Comparison of ENCODE assay signal across 20 cellular contexts in the genomic region with DNA sequence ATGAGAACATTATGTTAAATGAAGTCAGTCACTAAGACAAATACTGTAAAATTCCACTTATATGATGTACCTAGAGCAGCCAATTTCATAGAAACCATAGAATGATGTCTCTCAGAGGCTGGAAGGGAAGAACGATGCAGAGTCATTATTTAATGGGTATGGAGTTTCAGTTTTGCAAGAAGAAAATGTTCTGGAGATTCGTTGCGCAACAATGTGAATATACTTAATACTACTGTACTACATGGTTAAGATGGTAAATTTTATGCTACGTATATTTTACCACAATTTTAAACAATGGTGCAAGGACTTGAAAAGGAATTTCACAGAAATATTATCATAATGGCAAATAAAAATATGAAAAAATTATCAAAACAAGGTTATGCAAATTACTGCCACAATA.
"Had no signal": no experiment of that assay in that cellular context is flagged by ENCODE, and none has a peak within 500 bp of the region (broad histone marks: within the 10 kb centered on the region; RNA-seq: fewer than 3 reads in every experiment).

No MANE protein-coding gene starts in this region.

- H3K36me3 ChIP-seq: gastrocnemius medialis, heart right ventricle, sigmoid colon, suprapubic skin, thyroid gland had no signal

- ATAC-seq: esophagus mucosa; gastrocnemius medialis; heart right ventricle; mucosa of descending colon; naive thymus-derived CD8-positive, alpha-beta T cell; stimulated activated naive CD8-positive, alpha-beta T cell treated with anti-CD3 and anti-CD28 coated beads, Interleukin-15, Interleukin-2, amounts not matched to agents 100 U/mL and 50 U/mL, for 24 hours had no signal

- DNase-seq: effector memory CD4-positive, alpha-beta T cell; gastrocnemius medialis; heart right ventricle; hypothalamus; kidney glomerular epithelial cell; mucosa of descending colon; naive thymus-derived CD8-positive, alpha-beta T cell; posterior cingulate gyrus; sigmoid colon; small intestine; stimulated activated CD4-positive, alpha-beta T cell treated with anti-CD3 and anti-CD28 coated beads, Interleukin-2, amount 100 ng/mL, for 48 hours; stimulated activated naive CD8-positive, alpha-beta T cell treated with anti-CD3 and anti-CD28 coated beads, Interleukin-15, Interleukin-2, amounts not matched to agents 100 U/mL and 50 U/mL, for 24 hours; thyroid gland had no signal

- H3K27me3 Mint-ChIP-seq: naive thymus-derived CD8-positive, alpha-beta T cell had no signal

- H3K4me1 ChIP-seq: gastrocnemius medialis, suprapubic skin, thyroid gland had no signal

- FAIRE-seq: endometrium, islet of Langerhans, small intestine, urothelium cell line had no signal

- H3K36me3 Mint-ChIP-seq: naive thymus-derived CD8-positive, alpha-beta T cell; type B pancreatic cell had no signal

- H3K9me3 Mint-ChIP-seq: type B pancreatic cell had no signal

- H3K9me3 ChIP-seq: gastrocnemius medialis, mucosa of descending colon, suprapubic skin, thyroid gland had no signal

- H3K4me1 Mint-ChIP-seq: naive thymus-derived CD8-positive, alpha-beta T cell; neural crest cell had no signal

- H3K4me3 Mint-ChIP-seq: naive thymus-derived CD8-positive, alpha-beta T cell; neural crest cell; type B pancreatic cell had no signal

- H3K4me3 ChIP-seq: gastrocnemius medialis, heart right ventricle, mucosa of descending colon, sigmoid colon, suprapubic skin, thyroid gland had no signal

- H3K27me3 ChIP-seq: gastrocnemius medialis, heart right ventricle, sigmoid colon, suprapubic skin, thyroid gland had no signal

- H3K27ac ChIP-seq: gastrocnemius medialis, heart right ventricle, suprapubic skin, thyroid gland had no signal

- H3K27ac Mint-ChIP-seq: naive thymus-derived CD8-positive, alpha-beta T cell; type B pancreatic cell had no signal
